9 cellular contexts compared by ENCODE assay signal in the genomic region with DNA sequence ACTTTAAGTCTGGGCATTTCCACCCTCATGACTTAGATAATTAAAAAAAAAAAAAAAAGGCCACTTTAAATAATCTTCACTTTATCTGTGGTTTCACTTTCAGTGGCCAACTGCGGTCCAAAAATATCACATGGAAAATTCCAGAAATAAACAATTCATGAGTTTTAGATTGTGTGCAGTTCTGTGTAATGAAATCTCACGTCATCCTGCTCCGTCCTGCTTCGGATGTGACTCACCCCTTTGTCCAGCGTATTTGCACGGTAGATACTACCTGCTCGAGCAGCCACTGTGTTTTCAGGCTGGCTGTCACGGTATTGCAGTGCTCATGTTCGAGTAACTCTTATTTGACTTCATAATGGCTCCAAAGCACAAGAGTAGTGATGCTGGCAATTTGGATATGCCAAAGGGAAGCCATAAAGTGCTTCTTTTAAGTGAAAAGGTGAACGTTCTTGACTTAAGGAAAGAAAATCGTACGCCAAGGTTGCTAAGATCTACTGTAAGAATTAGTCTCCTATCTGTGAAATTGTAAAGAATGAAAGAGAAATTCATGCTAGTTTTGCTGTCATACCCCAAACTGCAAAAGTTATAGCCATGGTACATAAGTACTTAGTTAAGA. TPM values are rescaled to one million over a fixed set of nuclear protein-coding genes. Genes with fewer than 3 reads are reported as not detected.
A peak's percentile ranks its signal among the peaks of the same experiment; 100 is the strongest.
DNase-seq lines count a peak whose midpoint lies in the region; ATAC-seq, FAIRE-seq and TF ChIP-seq lines count a peak whose summit lies in the region.
"Had no signal": no experiment of that assay in that cellular context is flagged by ENCODE, and none has a peak within 500 bp of the region (broad histone marks: within the 10 kb centered on the region; RNA-seq: fewer than 3 reads in every experiment).

No MANE protein-coding gene starts in this region.

- TF ChIP-seq POLR2A in breast epithelium (IDR thresholded peaks at IDR 0.05), result no peak

- peaks cover 57% of the 10 kb centered on the region for H3K4me1 Mint-ChIP-seq in MCF 10A (ENCODE audit: insufficient read depth, unreplicated experiment)
- H3K4me1 Mint-ChIP-seq in activated naive CD8-positive, alpha-beta T cell treated with anti-CD3 and anti-CD28 coated beads, Interleukin-2, amount 50 U/mL, for 24 hours, result peaks cover 15% of the 10 kb centered on the region

- peaks cover 87% of the 10 kb centered on the region for H3K79me2 ChIP-seq in SK-N-SH (ENCODE audit: insufficient read depth)

- peak overlapping the region; percentile 69 for H3K4me3 Mint-ChIP-seq in MCF 10A (ENCODE audit: unreplicated experiment)
- no peak overlapping the region for H3K4me3 Mint-ChIP-seq in activated naive CD8-positive, alpha-beta T cell treated with anti-CD3 and anti-CD28 coated beads, Interleukin-2, amount 50 U/mL, for 24 hours
- H3K4me3 Mint-ChIP-seq: activated naive CD4-positive, alpha-beta T cell treated with anti-CD3 and anti-CD28 coated beads, Interleukin-2, amount 50 U/mL, for 24 hours had no signal

- TF ChIP-seq RAD21 in SK-N-SH (IDR thresholded peaks at IDR 0.05; ENCODE audit: low read length), result no peak

- H2AFZ ChIP-seq in SK-N-SH (ENCODE audit: low read depth), result no peak overlapping the region; the same call in 1 of the 2 replicates

- H3K9ac ChIP-seq in SK-N-SH, result peak overlapping the region; percentile 95

- FAIRE-seq in frontal cortex (lab: Jason Lieb, UNC), result no peak

- peaks cover 10% of the 10 kb centered on the region for H3K36me3 Mint-ChIP-seq in MCF 10A (ENCODE audit: insufficient read depth, unreplicated experiment)
- peaks cover 15% of the 10 kb centered on the region for H3K36me3 Mint-ChIP-seq in activated naive CD8-positive, alpha-beta T cell treated with anti-CD3 and anti-CD28 coated beads, Interleukin-2, amount 50 U/mL, for 24 hours (ENCODE audit: low read depth)

- DNase-seq in MCF 10A (ENCODE audit: unreplicated experiment) (peak; percentile 85), breast epithelium (ENCODE audit: low spot score in 2 of 2) (no peak), SK-N-SH (no peak), non-pigmented ciliary epithelial cell (ENCODE audit: low read depth) (peak; percentile 80), dorsolateral prefrontal cortex (no peak), frontal cortex (ENCODE audit: low spot score in 2 of 2) (no peak)
- no peak for DNase-seq in activated naive CD8-positive, alpha-beta T cell treated with anti-CD3 and anti-CD28 coated beads, Interleukin-2, amount 50 U/mL, for 24 hours

- TF ChIP-seq EP300 in SK-N-SH (IDR thresholded peaks at IDR 0.05; ENCODE audit: borderline replicate concordance in 1 of 2, low read depth in 1 of 2, low read length in 1 of 2), result peak in 1 of 2 experiments; percentile 47; a peak in 1 of 4 replicates

- H3K27ac Mint-ChIP-seq in MCF 10A (ENCODE audit: low read depth, unreplicated experiment), result peak overlapping the region; percentile 61
- H3K27ac Mint-ChIP-seq in activated naive CD8-positive, alpha-beta T cell treated with anti-CD3 and anti-CD28 coated beads, Interleukin-2, amount 50 U/mL, for 24 hours, result no peak overlapping the region
- H3K27ac Mint-ChIP-seq: activated naive CD4-positive, alpha-beta T cell treated with anti-CD3 and anti-CD28 coated beads, Interleukin-2, amount 50 U/mL, for 24 hours had no signal

- H3K27ac ChIP-seq in breast epithelium, result no peak overlapping the region
- peak overlapping the region; percentile 47 to 79; a peak in 3 of 4 replicates for H3K27ac ChIP-seq in SK-N-SH (ENCODE audit: low read depth in 2 of 2, low read length in 1 of 2)
- H3K27ac ChIP-seq in dorsolateral prefrontal cortex, result no peak overlapping the region

- whole genome bisulfite sequencing in SK-N-SH (ENCODE audit: low lambda C conversion rate), result 51% methylated on average over 12 of the region's 12 CpGs

- H3F3A ChIP-seq in SK-N-SH (replicated peaks; ENCODE audit: insufficient read depth), result peaks cover 46% of the 10 kb centered on the region

- H3K9me2 ChIP-seq in SK-N-SH, result no peaks in the 10 kb centered on the region

- H3K9me3 Mint-ChIP-seq in MCF 10A (ENCODE audit: unreplicated experiment), result no peaks in the 10 kb centered on the region
- H3K9me3 Mint-ChIP-seq in activated naive CD8-positive, alpha-beta T cell treated with anti-CD3 and anti-CD28 coated beads, Interleukin-2, amount 50 U/mL, for 24 hours, result no peaks in the 10 kb centered on the region
- H3K9me3 Mint-ChIP-seq: activated naive CD4-positive, alpha-beta T cell treated with anti-CD3 and anti-CD28 coated beads, Interleukin-2, amount 50 U/mL, for 24 hours had no signal

- peak overlapping the region; percentile 77 for H3K4me2 ChIP-seq in SK-N-SH

- H3K9me3 ChIP-seq in breast epithelium, result no peaks in the 10 kb centered on the region
- H3K9me3 ChIP-seq in SK-N-SH, result no peaks in the 10 kb centered on the region

- TF ChIP-seq CTCF in MCF 10A (IDR thresholded peaks at IDR 0.05; ENCODE audit: unreplicated experiment), result no peak
- TF ChIP-seq CTCF in breast epithelium (IDR thresholded peaks at IDR 0.05), result no peak
- no peak for TF ChIP-seq CTCF in SK-N-SH (IDR thresholded peaks at IDR 0.05)
- TF ChIP-seq CTCF in dorsolateral prefrontal cortex (IDR thresholded peaks at IDR 0.05 in 54 of 56, conservative IDR thresholded peaks at IDR 0.05 in 2 of 56; ENCODE audit: low read depth in 1 of 56, partially characterized antibody in 56 of 56), result no peak

- intact Hi-C loops in MCF 10A (cut with micrococcal nuclease) (no loop called here), breast epithelium (cut with DNase I; ENCODE audit: low total_unique reads) (no loop called here), dorsolateral prefrontal cortex (cut with DNase I) (loop anchor here in 1 of 2 donors (10.0 kb wide), 1 partner anchor 262 kb away; no protein-coding TSS in a partner anchor)

- POLR2A ChIA-PET in MCF 10A (lab: Yijun Ruan, JAX), result interaction anchor here (1.0 kb wide), 1 partner anchor 58 kb away, joined by 4 read pairs; no protein-coding TSS in a partner anchor
- POLR2A ChIA-PET in SK-N-SH (lab: Yijun Ruan, JAX), result no interaction called here

- H3K4me1 ChIP-seq in breast epithelium (no peaks in the 10 kb centered on the region), SK-N-SH (ENCODE audit: control insufficient read depth in 1 of 2, insufficient read depth in 2 of 2, low read depth in 1 of 2, low read length in 1 of 2) (peaks cover 0 to 10% of the 10 kb centered on the region in 2 experiments)

- H3K36me3 ChIP-seq in breast epithelium, result no peaks in the 10 kb centered on the region
- peaks cover 2 to 25% of the 10 kb centered on the region in 2 experiments for H3K36me3 ChIP-seq in SK-N-SH (replicated peaks in 1 of 2; ENCODE audit: control insufficient read depth in 1 of 2, insufficient read depth in 2 of 2, low read length in 1 of 2)

- no peaks in the 10 kb centered on the region for H3K27me3 Mint-ChIP-seq in MCF 10A (ENCODE audit: insufficient read depth, unreplicated experiment)
- peaks cover 32% of the 10 kb centered on the region for H3K27me3 Mint-ChIP-seq in activated naive CD8-positive, alpha-beta T cell treated with anti-CD3 and anti-CD28 coated beads, Interleukin-2, amount 50 U/mL, for 24 hours

- H3K4me3 ChIP-seq in breast epithelium (peak overlapping the region in 1 of 3 donors; percentile 17), SK-N-SH (ENCODE audit: low read depth in 2 of 2, low read length in 1 of 2) (peak overlapping the region; percentile 19 to 92; a peak in 3 of 4 replicates), dorsolateral prefrontal cortex (peak overlapping the region in 26 of 59 donors; percentile 3 to 49 (median 22))

- CTCF ChIA-PET in MCF 10A (lab: Yijun Ruan, JAX), result interaction anchor here (2.0 to 5.2 kb wide), 2 partner anchors 13 kb away, joined by 6 to 55 read pairs; no protein-coding TSS in a partner anchor
- CTCF ChIA-PET in SK-N-SH (lab: Yijun Ruan, JAX), result no interaction called here

- H3K27me3 ChIP-seq in breast epithelium (no peaks in the 10 kb centered on the region), SK-N-SH (ENCODE audit: insufficient read depth) (no peaks in the 10 kb centered on the region), dorsolateral prefrontal cortex (peaks cover 0 to 44% (median 10%) of the 10 kb centered on the region in 45 donors)

- ATAC-seq in HG02885 (IDR thresholded peaks at IDR 0.05; ENCODE audit: poor library complexity, unreplicated experiment), result peak; percentile 43
- no peak for ATAC-seq in activated naive CD8-positive, alpha-beta T cell treated with anti-CD3 and anti-CD28 coated beads, Interleukin-2, amount 50 U/mL, for 24 hours

- H4K20me1 ChIP-seq in SK-N-SH (ENCODE audit: insufficient read depth), result no peaks in the 10 kb centered on the region

- BruUV-seq in MCF 10A (replicated peaks; lab: Mats Ljungman, UMichigan), result no TSS peak

TF ChIP-seq in SK-N-SH, 30 proteins besides CTCF, POLR2A, EP300 and RAD21:
- no peak for TF ChIP-seq RFX5 (IDR thresholded peaks at IDR 0.05; ENCODE audit: low read length)
- no peak for TF ChIP-seq CHD2 (IDR thresholded peaks at IDR 0.05; ENCODE audit: low read length, partially characterized antibody)
- TF ChIP-seq NFIC (IDR thresholded peaks at IDR 0.05; ENCODE audit: borderline replicate concordance), result peak; percentile 43; the same call in 1 of the 2 replicates
- peak; percentile 68 for TF ChIP-seq MEF2A (IDR thresholded peaks at IDR 0.05; ENCODE audit: borderline replicate concordance, low read depth)
- peak; percentile 65 for TF ChIP-seq JUND (IDR thresholded peaks at IDR 0.05)
- TF ChIP-seq TAF1 (IDR thresholded peaks at IDR 0.05; ENCODE audit: borderline replicate concordance, low read depth, low read length), result no peak
- peak; percentile 81 for TF ChIP-seq FOSL2 (IDR thresholded peaks at IDR 0.05; ENCODE audit: borderline replicate concordance, low read depth)
- peak; percentile 48 for TF ChIP-seq TCF12 (IDR thresholded peaks at IDR 0.05)
- no peak for TF ChIP-seq POLR2AphosphoS5 (IDR thresholded peaks at IDR 0.05; ENCODE audit: low read depth, low read length)
- TF ChIP-seq, protein P1, sequence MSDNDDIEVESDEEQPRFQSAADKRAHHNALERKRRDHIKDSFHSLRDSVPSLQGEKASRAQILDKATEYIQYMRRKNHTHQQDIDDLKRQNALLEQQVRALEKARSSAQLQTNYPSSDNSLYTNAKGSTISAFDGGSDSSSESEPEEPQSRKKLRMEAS (IDR thresholded peaks at IDR 0.05; ENCODE audit: low read depth), result peak; percentile 37; the same call in 1 of the 2 replicates

RNA-seq across cellular contexts. Expression of a gene that starts 2.4 kb away (rescaled TPM):
- total RNA-seq in MCF 10A (2022) (23.5 and 34.4 TPM in 2 replicates), breast epithelium (under 1 TPM in 2 of 3 donors, not detected in 1; under 0.01 to 0.44 TPM), dorsolateral prefrontal cortex (1 to 10 TPM in 7 of 120 experiments, under 1 TPM in 89, not detected in 24; 0.08 to 2.3 (median 0.33) TPM), frontal cortex (1.2 TPM)
- polyA plus RNA-seq in SK-N-SH (2012; rRNA removed), result 8.8 and 9.2 TPM in 2 replicates
- polyA plus RNA-seq in SK-N-SH (2012; cell fraction: cytosol; rRNA removed), result 8.1 and 8.4 TPM in 2 replicates
- polyA plus RNA-seq in SK-N-SH (2012; cell fraction: nucleus; rRNA removed), result 14.7 and 20.5 TPM in 2 replicates

Comparison
In these comparisons a context has a peak if more than half of its experiments do, and no peak if none do; other contexts are left out.
1. DNase-seq: peak in MCF 10A (single experiment) and non-pigmented ciliary epithelial cell (single experiment); none in breast epithelium (0 of 2), SK-N-SH (single experiment), dorsolateral prefrontal cortex (0 of 10), activated naive CD8-positive, alpha-beta T cell treated with anti-CD3 and anti-CD28 coated beads, Interleukin-2, amount 50 U/mL, for 24 hours (single experiment) and frontal cortex (0 of 2).
2. H3K27ac ChIP-seq: peak in SK-N-SH (2 of 2); none in breast epithelium (0 of 2) and dorsolateral prefrontal cortex (0 of 59).